ENCODE assay signal across 1 cellular context in genomic region chr17:59154721-59155438, GRCh38.
TF ChIP-seq lines count a peak whose summit lies in the region.

TSS of gene SKA2 (minus strand) at chr17:59155186. CDS start at chr17:59155163, 23 bp downstream.

TF ChIP-seq in HepG2, 621 proteins besides CTCF, POLR2A, EP300 and RAD21 (continued from another document and continues in another):
- no peak for TF ChIP-seq ZNF513 (CRISPR knock-in tag; conservative IDR thresholded peaks at IDR 0.05)
- TF ChIP-seq MYPOP (CRISPR knock-in tag; IDR thresholded peaks at IDR 0.05), result no peak
- no peak for TF ChIP-seq ZNF570 (CRISPR knock-in tag; IDR thresholded peaks at IDR 0.05; ENCODE audit: borderline replicate concordance)
- 0 out of 2 replicates have a peak, but pooled peaks have one; percentile 50 for TF ChIP-seq HOXA5 (CRISPR knock-in tag; IDR thresholded peaks at IDR 0.05)
- peak; percentile 97 for TF ChIP-seq SRY (CRISPR knock-in tag; IDR thresholded peaks at IDR 0.05)
- no peak for TF ChIP-seq SIX1 (CRISPR knock-in tag; IDR thresholded peaks at IDR 0.05; ENCODE audit: borderline replicate concordance)
- TF ChIP-seq ZMAT5 (CRISPR knock-in tag; IDR thresholded peaks at IDR 0.05; ENCODE audit: borderline replicate concordance, low read depth), result no peak
- peak; percentile 65; the same call in 1 of the 2 replicates for TF ChIP-seq SNAPC2 (CRISPR knock-in tag; IDR thresholded peaks at IDR 0.05)
- peak; percentile 51; the same call in 1 of the 2 replicates for TF ChIP-seq ZNF776 (CRISPR knock-in tag; IDR thresholded peaks at IDR 0.05)
- TF ChIP-seq ARID2 (CRISPR knock-in tag; IDR thresholded peaks at IDR 0.05; ENCODE audit: borderline replicate concordance), result peak; percentile 15; the same call in 1 of the 2 replicates
- peak; percentile 74; the same call in 1 of the 2 replicates for TF ChIP-seq MEIS2 (CRISPR knock-in tag; IDR thresholded peaks at IDR 0.05)
- TF ChIP-seq, protein P1, sequence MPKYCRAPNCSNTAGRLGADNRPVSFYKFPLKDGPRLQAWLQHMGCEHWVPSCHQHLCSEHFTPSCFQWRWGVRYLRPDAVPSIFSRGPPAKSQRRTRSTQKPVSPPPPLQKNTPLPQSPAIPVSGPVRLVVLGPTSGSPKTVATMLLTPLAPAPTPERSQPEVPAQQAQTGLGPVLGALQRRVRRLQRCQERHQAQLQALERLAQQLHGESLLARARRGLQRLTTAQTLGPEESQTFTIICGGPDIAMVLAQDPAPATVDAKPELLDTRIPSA (CRISPR knock-in tag; IDR thresholded peaks at IDR 0.05; ENCODE audit: borderline replicate concordance), result no peak
- peak; percentile 97 for TF ChIP-seq ZNF605 (CRISPR knock-in tag; IDR thresholded peaks at IDR 0.05)
- TF ChIP-seq SRF (IDR thresholded peaks at IDR 0.05; ENCODE audit: low read depth, low read length), result no peak
- TF ChIP-seq, protein P2, sequence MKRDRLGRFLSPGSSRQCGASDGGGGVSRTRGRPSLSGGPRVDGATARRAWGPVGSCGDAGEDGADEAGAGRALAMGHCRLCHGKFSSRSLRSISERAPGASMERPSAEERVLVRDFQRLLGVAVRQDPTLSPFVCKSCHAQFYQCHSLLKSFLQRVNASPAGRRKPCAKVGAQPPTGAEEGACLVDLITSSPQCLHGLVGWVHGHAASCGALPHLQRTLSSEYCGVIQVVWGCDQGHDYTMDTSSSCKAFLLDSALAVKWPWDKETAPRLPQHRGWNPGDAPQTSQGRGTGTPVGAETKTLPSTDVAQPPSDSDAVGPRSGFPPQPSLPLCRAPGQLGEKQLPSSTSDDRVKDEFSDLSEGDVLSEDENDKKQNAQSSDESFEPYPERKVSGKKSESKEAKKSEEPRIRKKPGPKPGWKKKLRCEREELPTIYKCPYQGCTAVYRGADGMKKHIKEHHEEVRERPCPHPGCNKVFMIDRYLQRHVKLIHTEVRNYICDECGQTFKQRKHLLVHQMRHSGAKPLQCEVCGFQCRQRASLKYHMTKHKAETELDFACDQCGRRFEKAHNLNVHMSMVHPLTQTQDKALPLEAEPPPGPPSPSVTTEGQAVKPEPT (CRISPR knock-in tag; IDR thresholded peaks at IDR 0.05; ENCODE audit: low read depth), result no peak
- no peak for TF ChIP-seq SRSF4 (IDR thresholded peaks at IDR 0.05; ENCODE audit: low read depth, low read length, poor library complexity, severe bottlenecking)
- no peak for TF ChIP-seq SOX13 (IDR thresholded peaks at IDR 0.05)
- peak in 1 of 2 experiments; percentile 86; a peak in 1 of 4 replicates for TF ChIP-seq SOX13 (CRISPR knock-in tag; conservative IDR thresholded peaks at IDR 0.05 in 1 of 2, IDR thresholded peaks at IDR 0.05 in 1 of 2)
- TF ChIP-seq ZNF597 (CRISPR knock-in tag; IDR thresholded peaks at IDR 0.05), result no peak
- TF ChIP-seq, protein P3, sequence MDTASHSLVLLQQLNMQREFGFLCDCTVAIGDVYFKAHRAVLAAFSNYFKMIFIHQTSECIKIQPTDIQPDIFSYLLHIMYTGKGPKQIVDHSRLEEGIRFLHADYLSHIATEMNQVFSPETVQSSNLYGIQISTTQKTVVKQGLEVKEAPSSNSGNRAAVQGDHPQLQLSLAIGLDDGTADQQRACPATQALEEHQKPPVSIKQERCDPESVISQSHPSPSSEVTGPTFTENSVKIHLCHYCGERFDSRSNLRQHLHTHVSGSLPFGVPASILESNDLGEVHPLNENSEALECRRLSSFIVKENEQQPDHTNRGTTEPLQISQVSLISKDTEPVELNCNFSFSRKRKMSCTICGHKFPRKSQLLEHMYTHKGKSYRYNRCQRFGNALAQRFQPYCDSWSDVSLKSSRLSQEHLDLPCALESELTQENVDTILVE (CRISPR knock-in tag; IDR thresholded peaks at IDR 0.05), result peak; percentile 54
- no peak for TF ChIP-seq ZXDC (CRISPR knock-in tag; IDR thresholded peaks at IDR 0.05)
- peak in 1 of 2 experiments; percentile 85; a peak in 2 of 4 replicates for TF ChIP-seq HMGXB4 (CRISPR knock-in tag; IDR thresholded peaks at IDR 0.05; ENCODE audit: borderline replicate concordance in 1 of 2, low read depth in 1 of 2)
- peak; percentile 85; the same call in 1 of the 2 replicates for TF ChIP-seq TIGD3 (CRISPR knock-in tag; IDR thresholded peaks at IDR 0.05; ENCODE audit: borderline replicate concordance)
- TF ChIP-seq THYN1 (CRISPR knock-in tag; IDR thresholded peaks at IDR 0.05; ENCODE audit: borderline replicate concordance, low read depth), result no peak
- no peak for TF ChIP-seq ZNF775 (CRISPR knock-in tag; IDR thresholded peaks at IDR 0.05; ENCODE audit: borderline replicate concordance)
- no peak for TF ChIP-seq SCMH1 (CRISPR knock-in tag; IDR thresholded peaks at IDR 0.05; ENCODE audit: borderline replicate concordance)
- TF ChIP-seq, protein P4, sequence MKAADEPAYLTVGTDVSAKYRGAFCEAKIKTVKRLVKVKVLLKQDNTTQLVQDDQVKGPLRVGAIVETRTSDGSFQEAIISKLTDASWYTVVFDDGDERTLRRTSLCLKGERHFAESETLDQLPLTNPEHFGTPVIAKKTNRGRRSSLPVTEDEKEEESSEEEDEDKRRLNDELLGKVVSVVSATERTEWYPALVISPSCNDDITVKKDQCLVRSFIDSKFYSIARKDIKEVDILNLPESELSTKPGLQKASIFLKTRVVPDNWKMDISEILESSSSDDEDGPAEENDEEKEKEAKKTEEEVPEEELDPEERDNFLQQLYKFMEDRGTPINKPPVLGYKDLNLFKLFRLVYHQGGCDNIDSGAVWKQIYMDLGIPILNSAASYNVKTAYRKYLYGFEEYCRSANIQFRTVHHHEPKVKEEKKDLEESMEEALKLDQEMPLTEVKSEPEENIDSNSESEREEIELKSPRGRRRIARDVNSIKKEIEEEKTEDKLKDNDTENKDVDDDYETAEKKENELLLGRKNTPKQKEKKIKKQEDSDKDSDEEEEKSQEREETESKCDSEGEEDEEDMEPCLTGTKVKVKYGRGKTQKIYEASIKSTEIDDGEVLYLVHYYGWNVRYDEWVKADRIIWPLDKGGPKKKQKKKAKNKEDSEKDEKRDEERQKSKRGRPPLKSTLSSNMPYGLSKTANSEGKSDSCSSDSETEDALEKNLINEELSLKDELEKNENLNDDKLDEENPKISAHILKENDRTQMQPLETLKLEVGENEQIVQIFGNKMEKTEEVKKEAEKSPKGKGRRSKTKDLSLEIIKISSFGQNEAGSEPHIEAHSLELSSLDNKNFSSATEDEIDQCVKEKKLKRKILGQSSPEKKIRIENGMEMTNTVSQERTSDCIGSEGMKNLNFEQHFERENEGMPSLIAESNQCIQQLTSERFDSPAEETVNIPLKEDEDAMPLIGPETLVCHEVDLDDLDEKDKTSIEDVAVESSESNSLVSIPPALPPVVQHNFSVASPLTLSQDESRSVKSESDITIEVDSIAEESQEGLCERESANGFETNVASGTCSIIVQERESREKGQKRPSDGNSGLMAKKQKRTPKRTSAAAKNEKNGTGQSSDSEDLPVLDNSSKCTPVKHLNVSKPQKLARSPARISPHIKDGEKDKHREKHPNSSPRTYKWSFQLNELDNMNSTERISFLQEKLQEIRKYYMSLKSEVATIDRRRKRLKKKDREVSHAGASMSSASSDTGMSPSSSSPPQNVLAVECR (CRISPR knock-in tag; IDR thresholded peaks at IDR 0.05; ENCODE audit: borderline replicate concordance), result peak; percentile 90; the same call in 1 of the 2 replicates
- TF ChIP-seq, protein P5, sequence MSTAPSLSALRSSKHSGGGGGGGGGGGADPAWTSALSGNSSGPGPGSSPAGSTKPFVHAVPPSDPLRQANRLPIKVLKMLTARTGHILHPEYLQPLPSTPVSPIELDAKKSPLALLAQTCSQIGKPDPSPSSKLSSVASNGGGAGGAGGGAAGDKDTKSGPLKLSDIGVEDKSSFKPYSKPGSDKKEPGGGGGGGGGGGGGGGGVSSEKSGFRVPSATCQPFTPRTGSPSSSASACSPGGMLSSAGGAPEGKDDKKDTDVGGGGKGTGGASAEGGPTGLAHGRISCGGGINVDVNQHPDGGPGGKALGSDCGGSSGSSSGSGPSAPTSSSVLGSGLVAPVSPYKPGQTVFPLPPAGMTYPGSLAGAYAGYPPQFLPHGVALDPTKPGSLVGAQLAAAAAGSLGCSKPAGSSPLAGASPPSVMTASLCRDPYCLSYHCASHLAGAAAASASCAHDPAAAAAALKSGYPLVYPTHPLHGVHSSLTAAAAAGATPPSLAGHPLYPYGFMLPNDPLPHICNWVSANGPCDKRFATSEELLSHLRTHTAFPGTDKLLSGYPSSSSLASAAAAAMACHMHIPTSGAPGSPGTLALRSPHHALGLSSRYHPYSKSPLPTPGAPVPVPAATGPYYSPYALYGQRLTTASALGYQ (CRISPR knock-in tag; IDR thresholded peaks at IDR 0.05), result no peak
- no peak; the same call in 1 of the 2 replicates for TF ChIP-seq ZNF780A (CRISPR knock-in tag; IDR thresholded peaks at IDR 0.05)
- TF ChIP-seq ZNF234 (CRISPR knock-in tag; conservative IDR thresholded peaks at IDR 0.05), result no peak
- TF ChIP-seq, protein P6, sequence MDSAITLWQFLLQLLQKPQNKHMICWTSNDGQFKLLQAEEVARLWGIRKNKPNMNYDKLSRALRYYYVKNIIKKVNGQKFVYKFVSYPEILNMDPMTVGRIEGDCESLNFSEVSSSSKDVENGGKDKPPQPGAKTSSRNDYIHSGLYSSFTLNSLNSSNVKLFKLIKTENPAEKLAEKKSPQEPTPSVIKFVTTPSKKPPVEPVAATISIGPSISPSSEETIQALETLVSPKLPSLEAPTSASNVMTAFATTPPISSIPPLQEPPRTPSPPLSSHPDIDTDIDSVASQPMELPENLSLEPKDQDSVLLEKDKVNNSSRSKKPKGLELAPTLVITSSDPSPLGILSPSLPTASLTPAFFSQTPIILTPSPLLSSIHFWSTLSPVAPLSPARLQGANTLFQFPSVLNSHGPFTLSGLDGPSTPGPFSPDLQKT (CRISPR knock-in tag; IDR thresholded peaks at IDR 0.05; ENCODE audit: borderline replicate concordance), result no peak
- TF ChIP-seq ZC3H4 (CRISPR knock-in tag; IDR thresholded peaks at IDR 0.05; ENCODE audit: borderline replicate concordance), result no peak
